In genomic region chr3:186665484-186666188, GRCh38 we compare ENCODE assay signal across 3 cellular contexts.
TF ChIP-seq lines count a peak whose summit lies in the region.

Gene HRG, plus strand, starts transcription at chr3:186666014. Its CDS starts 18 bp downstream, at chr3:186666032.

TF ChIP-seq in H1, 55 proteins besides CTCF, POLR2A, EP300 and RAD21:
- TF ChIP-seq CREB1 (IDR thresholded peaks at IDR 0.05), result no peak
- TF ChIP-seq KDM4A (IDR thresholded peaks at IDR 0.05; ENCODE audit: low read depth, low read length, severe bottlenecking), result no peak
- no peak for TF ChIP-seq ATF2 (IDR thresholded peaks at IDR 0.05; ENCODE audit: low read length)
- no peak for TF ChIP-seq USF2 (IDR thresholded peaks at IDR 0.05; ENCODE audit: low read length)
- no peak for TF ChIP-seq CTBP2 (IDR thresholded peaks at IDR 0.05; ENCODE audit: borderline replicate concordance, insufficient read depth, insufficient read length, low read length)
- no peak for TF ChIP-seq RBBP5 (IDR thresholded peaks at IDR 0.05; ENCODE audit: borderline replicate concordance, low read depth, low read length)
- TF ChIP-seq KDM5A (IDR thresholded peaks at IDR 0.05; ENCODE audit: low read length), result no peak
- no peak for TF ChIP-seq PHF8 (conservative IDR thresholded peaks at IDR 0.05; ENCODE audit: low read depth, low read length)
- no peak for TF ChIP-seq JUN (IDR thresholded peaks at IDR 0.05; ENCODE audit: low read depth, low read length)
- TF ChIP-seq SIX5 (IDR thresholded peaks at IDR 0.05; ENCODE audit: low read depth, low read length), result no peak
- no peak for TF ChIP-seq TCF12 (IDR thresholded peaks at IDR 0.05; ENCODE audit: low read depth, low read length)
- no peak for TF ChIP-seq MAFK (IDR thresholded peaks at IDR 0.05; ENCODE audit: low read depth, low read length)
TF ChIP-seq in H1: peak in this region for 0.

TF ChIP-seq in HepG2, 621 proteins besides CTCF, POLR2A, EP300 and RAD21 (continues in another document):
- TF ChIP-seq HNF1A (IDR thresholded peaks at IDR 0.05; ENCODE audit: low read depth), result peak; percentile 80
- no peak; the same call in 1 of the 2 replicates for TF ChIP-seq HNF1A (CRISPR knock-in tag; IDR thresholded peaks at IDR 0.05; ENCODE audit: borderline replicate concordance)
- peak; percentile 26; the same call in 1 of the 2 replicates for TF ChIP-seq NR2C2 (CRISPR knock-in tag; IDR thresholded peaks at IDR 0.05; ENCODE audit: borderline replicate concordance)
- TF ChIP-seq DRAP1 (CRISPR knock-in tag; IDR thresholded peaks at IDR 0.05), result no peak
- no peak for TF ChIP-seq SMARCC2 (IDR thresholded peaks at IDR 0.05)
- no peak for TF ChIP-seq ZNF34 (CRISPR knock-in tag; IDR thresholded peaks at IDR 0.05; ENCODE audit: borderline replicate concordance)
- TF ChIP-seq ZNF703 (CRISPR knock-in tag; IDR thresholded peaks at IDR 0.05; ENCODE audit: borderline replicate concordance), result no peak
- 0 out of 2 replicates have a peak, but pooled peaks have one; percentile 18 for TF ChIP-seq FOXP4 (CRISPR knock-in tag; IDR thresholded peaks at IDR 0.05)
- TF ChIP-seq BRCA1 (CRISPR knock-in tag; IDR thresholded peaks at IDR 0.05), result no peak
- TF ChIP-seq HNF4A (CRISPR knock-in tag; IDR thresholded peaks at IDR 0.05), result peak; percentile 81
- TF ChIP-seq ZNF790 (CRISPR knock-in tag; IDR thresholded peaks at IDR 0.05; ENCODE audit: borderline replicate concordance), result no peak
- 0 out of 2 replicates have a peak, but pooled peaks have one; percentile 21 for TF ChIP-seq HHEX (CRISPR knock-in tag; IDR thresholded peaks at IDR 0.05)
- no peak for TF ChIP-seq ZIK1 (CRISPR knock-in tag; IDR thresholded peaks at IDR 0.05; ENCODE audit: borderline replicate concordance, low read depth)
- TF ChIP-seq MXD3 (CRISPR knock-in tag; IDR thresholded peaks at IDR 0.05), result no peak
- TF ChIP-seq ETS1 (CRISPR knock-in tag; IDR thresholded peaks at IDR 0.05), result no peak
- TF ChIP-seq ZSCAN12 (CRISPR knock-in tag; IDR thresholded peaks at IDR 0.05), result no peak
- no peak for TF ChIP-seq SP1 (IDR thresholded peaks at IDR 0.05)
- TF ChIP-seq SP1 (CRISPR knock-in tag; IDR thresholded peaks at IDR 0.05), result no peak

TF ChIP-seq in neural cell, 6 proteins besides CTCF, POLR2A, EP300 and RAD21:
- TF ChIP-seq MXI1 (conservative IDR thresholded peaks at IDR 0.05; ENCODE audit: poor library complexity, severe bottlenecking) (no peak), POLR2AphosphoS5 (IDR thresholded peaks at IDR 0.05) (peak; percentile 82), TAF1 (IDR thresholded peaks at IDR 0.05; ENCODE audit: low read depth) (no peak), SMC3 (conservative IDR thresholded peaks at IDR 0.05; ENCODE audit: poor library complexity) (peak; percentile 22), EZH2 (IDR thresholded peaks at IDR 0.05; ENCODE audit: borderline replicate concordance, insufficient read depth, low read length, poor library complexity, severe bottlenecking) (no peak), REST (IDR thresholded peaks at IDR 0.05; ENCODE audit: borderline replicate concordance) (no peak)
TF ChIP-seq in neural cell: peak in this region for 2.
